ENCODE assay signal across 14 cellular contexts in genomic region chrX:136193771-136194170, GRCh38. TPM values are rescaled to one million over a fixed set of nuclear protein-coding genes. Genes with fewer than 3 reads are reported as not detected.
DNase-seq lines count a peak whose midpoint lies in the region; ATAC-seq lines count a peak whose summit lies in the region.
"Had no signal": no experiment of that assay in that cellular context is flagged by ENCODE, and none has a peak within 500 bp of the region (broad histone marks: within the 10 kb centered on the region; RNA-seq: fewer than 3 reads in every experiment).

No MANE protein-coding gene starts in this region.

- no peak for ATAC-seq in effector memory CD8-positive, alpha-beta T cell (replicated peaks)
- ATAC-seq in stimulated activated effector memory CD8-positive, alpha-beta T cell treated with anti-CD3 and anti-CD28 coated beads, Interleukin-12 subunit alpha, Interleukin-12 subunit beta, amount 100 ng/mL, for 72 hours = no peak
- ATAC-seq in GM19452 (IDR thresholded peaks at IDR 0.05; ENCODE audit: unreplicated experiment) = no peak
- ATAC-seq: A549 had no signal

- H3K4me1 Mint-ChIP-seq in activated CD4-positive, alpha-beta T cell treated with anti-CD3 and anti-CD28 coated beads, Interleukin-2, amount 10 ng/mL, durations not matched to agents 7 days and 5 days = peaks cover 42% of the 10 kb centered on the region
- H3K4me1 Mint-ChIP-seq in effector memory CD8-positive, alpha-beta T cell (ENCODE audit: low read depth in 2 of 2) = peaks cover 19 to 21% of the 10 kb centered on the region in 2 donors
- peaks cover 26% of the 10 kb centered on the region for H3K4me1 Mint-ChIP-seq in stimulated activated effector memory CD8-positive, alpha-beta T cell treated with anti-CD3 and anti-CD28 coated beads, Interleukin-12 subunit alpha, Interleukin-12 subunit beta, amount 100 ng/mL, for 72 hours

- H3K36me3 Mint-ChIP-seq in activated CD4-positive, alpha-beta T cell treated with anti-CD3 and anti-CD28 coated beads, Interleukin-2, amount 10 ng/mL, durations not matched to agents 7 days and 5 days (ENCODE audit: low read depth) = peaks cover 4% of the 10 kb centered on the region
- H3K36me3 Mint-ChIP-seq in effector memory CD8-positive, alpha-beta T cell (ENCODE audit: insufficient read depth) = no peaks in the 10 kb centered on the region
- no peaks in the 10 kb centered on the region for H3K36me3 Mint-ChIP-seq in stimulated activated effector memory CD8-positive, alpha-beta T cell treated with anti-CD3 and anti-CD28 coated beads, Interleukin-12 subunit alpha, Interleukin-12 subunit beta, amount 100 ng/mL, for 72 hours

- CTCF ChIA-PET in activated CD4-positive, alpha-beta T cell treated with anti-CD3 and anti-CD28 coated beads, Interleukin-2, amount 10 ng/mL, durations not matched to agents 7 days and 5 days (lab: Charles Lee) = no interaction called here

- H3K27ac Mint-ChIP-seq in activated CD4-positive, alpha-beta T cell treated with anti-CD3 and anti-CD28 coated beads, Interleukin-2, amount 10 ng/mL, durations not matched to agents 7 days and 5 days = peak overlapping the region; percentile 79
- H3K27ac Mint-ChIP-seq in effector memory CD8-positive, alpha-beta T cell = peak overlapping the region in 1 of 2 donors; percentile 49
- H3K27ac Mint-ChIP-seq in stimulated activated effector memory CD8-positive, alpha-beta T cell treated with anti-CD3 and anti-CD28 coated beads, Interleukin-12 subunit alpha, Interleukin-12 subunit beta, amount 100 ng/mL, for 72 hours = peak overlapping the region; percentile 46

- POLR2A ChIA-PET in activated CD4-positive, alpha-beta T cell treated with anti-CD3 and anti-CD28 coated beads, Interleukin-2, amount 10 ng/mL, durations not matched to agents 7 days and 5 days (lab: Charles Lee) = no interaction called here

- H3K9me3 Mint-ChIP-seq in activated CD4-positive, alpha-beta T cell treated with anti-CD3 and anti-CD28 coated beads, Interleukin-2, amount 10 ng/mL, durations not matched to agents 7 days and 5 days = no peaks in the 10 kb centered on the region
- no peaks in the 10 kb centered on the region for H3K9me3 Mint-ChIP-seq in effector memory CD8-positive, alpha-beta T cell
- H3K9me3 Mint-ChIP-seq in stimulated activated effector memory CD8-positive, alpha-beta T cell treated with anti-CD3 and anti-CD28 coated beads, Interleukin-12 subunit alpha, Interleukin-12 subunit beta, amount 100 ng/mL, for 72 hours = no peaks in the 10 kb centered on the region

- peak overlapping the region; percentile 49 for H3K4me3 Mint-ChIP-seq in activated CD4-positive, alpha-beta T cell treated with anti-CD3 and anti-CD28 coated beads, Interleukin-2, amount 10 ng/mL, durations not matched to agents 7 days and 5 days
- peak overlapping the region; percentile 57 to 64 for H3K4me3 Mint-ChIP-seq in effector memory CD8-positive, alpha-beta T cell
- peak overlapping the region; percentile 36 for H3K4me3 Mint-ChIP-seq in stimulated activated effector memory CD8-positive, alpha-beta T cell treated with anti-CD3 and anti-CD28 coated beads, Interleukin-12 subunit alpha, Interleukin-12 subunit beta, amount 100 ng/mL, for 72 hours

- no peaks in the 10 kb centered on the region for H3K27me3 Mint-ChIP-seq in activated CD4-positive, alpha-beta T cell treated with anti-CD3 and anti-CD28 coated beads, Interleukin-2, amount 10 ng/mL, durations not matched to agents 7 days and 5 days
- H3K27me3 Mint-ChIP-seq in effector memory CD8-positive, alpha-beta T cell = no peaks in the 10 kb centered on the region

- DNase-seq in activated CD4-positive, alpha-beta T cell treated with anti-CD3 and anti-CD28 coated beads, Interleukin-2, amount 10 ng/mL, durations not matched to agents 7 days and 5 days = peak; percentile 29
- no peak for DNase-seq in activated CD4-positive, alpha-beta T cell treated with anti-CD3 and anti-CD28 coated beads for 4 hours
- peak; percentile 39 for DNase-seq in OCI-M1 (lab: John Stamatoyannopoulos, UW)
- no peak for DNase-seq in effector memory CD8-positive, alpha-beta T cell
- no peak for DNase-seq in stimulated activated effector memory CD8-positive, alpha-beta T cell treated with anti-CD3 and anti-CD28 coated beads, Interleukin-12 subunit alpha, Interleukin-12 subunit beta, amount 100 ng/mL, for 72 hours (ENCODE audit: low spot score in 2 of 2)
- no peak for DNase-seq in AML-193 (lab: John Stamatoyannopoulos, UW)
- DNase-seq in LoVo (ENCODE audit: low spot score) = no peak
- DNase-seq: activated effector memory CD4-positive, alpha-beta T cell treated with anti-CD3 and anti-CD28 coated beads, Interleukin-2, amount 50 U/mL, for 16 hours; effector CD8-positive, alpha-beta T cell; GOT3; midbrain; NCI-H526 had no signal

RNA-seq across cellular contexts. Expression of gene FHL1, which starts 46.4 kb away (rescaled TPM):
- total RNA-seq in activated CD4-positive, alpha-beta T cell treated with anti-CD3 and anti-CD28 coated beads, Interleukin-2, amount 10 ng/mL, durations not matched to agents 7 days and 5 days = 10 to 100 TPM; 12.8 to 16.7 TPM

RNA-seq across cellular contexts. Expression of gene MAP7D3, which starts 57.4 kb away (rescaled TPM):
- 10 to 100 TPM; 11.2 to 13.5 TPM for total RNA-seq in activated CD4-positive, alpha-beta T cell treated with anti-CD3 and anti-CD28 coated beads, Interleukin-2, amount 10 ng/mL, durations not matched to agents 7 days and 5 days

Comparison
In these comparisons a context has a peak if more than half of its experiments do, and no peak if none do; other contexts are left out.
1. DNase-seq: peak in activated CD4-positive, alpha-beta T cell treated with anti-CD3 and anti-CD28 coated beads, Interleukin-2, amount 10 ng/mL, durations not matched to agents 7 days and 5 days (single experiment) and OCI-M1 (single experiment); none in activated CD4-positive, alpha-beta T cell treated with anti-CD3 and anti-CD28 coated beads for 4 hours (0 of 2), effector memory CD8-positive, alpha-beta T cell (0 of 3), stimulated activated effector memory CD8-positive, alpha-beta T cell treated with anti-CD3 and anti-CD28 coated beads, Interleukin-12 subunit alpha, Interleukin-12 subunit beta, amount 100 ng/mL, for 72 hours (0 of 2), AML-193 (0 of 2) and LoVo (single experiment).
2. Peak in every context shown above with its lines, with median percentiles within 50 percentile points of each other: H3K4me3 Mint-ChIP-seq.